8 cellular contexts compared by ENCODE assay signal in genomic region chr10:61750943-61751471, GRCh38.
DNase-seq lines count a peak whose midpoint lies in the region; ATAC-seq and FAIRE-seq lines count a peak whose summit lies in the region.

No MANE protein-coding gene starts in this region.

- peak; percentile 64 for FAIRE-seq in RCC 7860 (lab: Jason Lieb, UNC)

- ATAC-seq in GM19372 (IDR thresholded peaks at IDR 0.05; ENCODE audit: low read depth, unreplicated experiment) (peak; percentile 78), HG03439 (IDR thresholded peaks at IDR 0.05; ENCODE audit: unreplicated experiment) (peak; percentile 85), HG03457 (IDR thresholded peaks at IDR 0.05; ENCODE audit: unreplicated experiment) (no peak)

- peaks cover 4% of the 10 kb centered on the region for H3K9me3 Mint-ChIP-seq in activated T-helper 2 cell treated with anti-CD3 and anti-CD28 coated beads, Interferon-gamma antibody, Interleukin-2, Interleukin-4, amounts not matched to agents 10 μg/mL and 5 μg/mL and 100 μg/mL, durations not matched to agents 14 hours and 24 hours and 36 hours

- no peaks in the 10 kb centered on the region for H3K36me3 Mint-ChIP-seq in activated T-helper 2 cell treated with anti-CD3 and anti-CD28 coated beads, Interferon-gamma antibody, Interleukin-2, Interleukin-4, amounts not matched to agents 10 μg/mL and 5 μg/mL and 100 μg/mL, durations not matched to agents 14 hours and 24 hours and 36 hours (ENCODE audit: low read depth)

- H3K4me3 Mint-ChIP-seq in activated T-helper 2 cell treated with anti-CD3 and anti-CD28 coated beads, Interferon-gamma antibody, Interleukin-2, Interleukin-4, amounts not matched to agents 10 μg/mL and 5 μg/mL and 100 μg/mL, durations not matched to agents 14 hours and 24 hours and 36 hours (ENCODE audit: low read depth), result peak overlapping the region; percentile 40

- H3K27ac Mint-ChIP-seq in activated T-helper 2 cell treated with anti-CD3 and anti-CD28 coated beads, Interferon-gamma antibody, Interleukin-2, Interleukin-4, amounts not matched to agents 10 μg/mL and 5 μg/mL and 100 μg/mL, durations not matched to agents 14 hours and 24 hours and 36 hours, result peak overlapping the region; percentile 71

- no peaks in the 10 kb centered on the region for H3K27me3 Mint-ChIP-seq in activated T-helper 2 cell treated with anti-CD3 and anti-CD28 coated beads, Interferon-gamma antibody, Interleukin-2, Interleukin-4, amounts not matched to agents 10 μg/mL and 5 μg/mL and 100 μg/mL, durations not matched to agents 14 hours and 24 hours and 36 hours (ENCODE audit: low read depth)

- H3K4me1 Mint-ChIP-seq in activated T-helper 2 cell treated with anti-CD3 and anti-CD28 coated beads, Interferon-gamma antibody, Interleukin-2, Interleukin-4, amounts not matched to agents 10 μg/mL and 5 μg/mL and 100 μg/mL, durations not matched to agents 14 hours and 24 hours and 36 hours (ENCODE audit: low read depth), result peaks cover 40% of the 10 kb centered on the region

- intact Hi-C loops in activated T-helper 2 cell treated with anti-CD3 and anti-CD28 coated beads, Interferon-gamma antibody, Interleukin-2, Interleukin-4, amounts not matched to agents 10 μg/mL and 5 μg/mL and 100 μg/mL, durations not matched to agents 14 hours and 24 hours and 36 hours (cut with micrococcal nuclease), result loop anchor here (1.0 to 10.0 kb wide), 6 partner anchors 62 to 494 kb away; no protein-coding TSS in a partner anchor

- DNase-seq in COLO829 (ENCODE audit: low spot score) (peak; percentile 44), RCC 7860 (ENCODE audit: low spot score) (peak; percentile 63), globus pallidus (ENCODE audit: low spot score) (peak; percentile 55), renal cortical epithelial cell (ENCODE audit: low read depth) (peak; percentile 80)
- DNase-seq in activated T-helper 2 cell treated with anti-CD3 and anti-CD28 coated beads, Interferon-gamma antibody, Interleukin-2, Interleukin-4, amounts not matched to agents 10 μg/mL and 5 μg/mL and 100 μg/mL, durations not matched to agents 14 hours and 24 hours and 36 hours (ENCODE audit: low spot score), result peak; percentile 63
